29 cellular contexts compared by ENCODE assay signal in the genomic region with DNA sequence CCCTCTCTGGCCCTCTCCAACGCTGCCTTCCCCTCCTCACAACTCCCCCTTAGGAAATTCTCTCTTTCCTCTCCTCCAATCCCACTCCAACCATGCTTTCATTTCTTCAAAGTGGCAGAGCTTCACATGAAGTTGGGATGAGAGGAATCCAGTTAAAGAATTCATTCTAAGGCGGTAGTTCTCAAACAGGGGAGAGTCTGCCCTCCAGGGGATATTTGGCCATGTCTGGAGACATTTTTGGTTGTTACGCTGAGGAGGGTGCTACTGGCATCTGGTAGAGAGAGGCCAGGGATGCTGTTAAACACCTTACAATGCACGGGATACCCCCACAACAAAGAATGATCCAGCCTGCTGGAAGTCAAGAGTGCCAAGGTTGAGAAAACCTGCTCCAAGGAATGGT.
"Had no signal": no experiment of that assay in that cellular context is flagged by ENCODE, and none has a peak within 500 bp of the region (broad histone marks: within the 10 kb centered on the region; RNA-seq: fewer than 3 reads in every experiment).

No MANE protein-coding gene starts in this region.

- H3K27ac ChIP-seq: adrenal gland, body of pancreas, brain microvascular endothelial cell, breast epithelium, WERI-Rb-1 had no signal

- H3K27me3 ChIP-seq: body of pancreas, brain microvascular endothelial cell had no signal

- H3K4me3 ChIP-seq: adrenal gland, body of pancreas, breast epithelium had no signal

- DNase-seq: activated CD4-positive, alpha-beta memory T cell treated with anti-CD3 and anti-CD28 coated beads for 36 hours; activated CD4-positive, alpha-beta T cell treated with anti-CD3 and anti-CD28 coated beads for 1 hour; activated CD4-positive, alpha-beta T cell treated with anti-CD3 and anti-CD28 coated beads for 36 hours; activated CD4-positive, alpha-beta T cell treated with anti-CD3 and anti-CD28 coated beads for 48 hours; activated CD4-positive, alpha-beta T cell treated with anti-CD3 and anti-CD28 coated beads, Interleukin-2, amount 10 ng/mL, durations not matched to agents 7 days and 5 days; activated CD4-positive, CD25-positive, alpha-beta regulatory T cell; activated CD8-positive, alpha-beta memory T cell treated with anti-CD3 and anti-CD28 coated beads, Interleukin-2, amount 50 U/mL, for 4 hours; activated CD8-positive, alpha-beta T cell treated with anti-CD3 and anti-CD28 coated beads for 36 hours; activated effector memory CD4-positive, alpha-beta T cell treated with anti-CD3 and anti-CD28 coated beads, Interleukin-2, amount 50 U/mL, for 16 hours; activated gamma-delta T cell treated with Interleukin-2 at 50 U/mL for 16 hours; activated naive CD4-positive, alpha-beta T cell; activated naive CD4-positive, alpha-beta T cell treated with anti-CD3 and anti-CD28 coated beads for 36 hours; activated naive CD4-positive, alpha-beta T cell treated with anti-CD3 and anti-CD28 coated beads, Interleukin-2, amount 50 U/mL, for 16 hours; activated naive CD8-positive, alpha-beta T cell treated with anti-CD3 and anti-CD28 coated beads for 36 hours; activated T-cell treated with anti-CD3 and anti-CD28 coated beads for 4 hours; activated T-cell treated with anti-CD3 and anti-CD28 coated beads, Interleukin-2, amount 50 U/mL, for 1 hour; activated T-cell treated with anti-CD3 and anti-CD28 coated beads, Interleukin-2, amount 50 U/mL, for 4 hours; activated T-cell treated with anti-CD3 and anti-CD28 coated beads, Interleukin-2, amount 50 U/mL, for 72 hours; adrenal gland; amniotic stem cell; aorta; body of pancreas; brain microvascular endothelial cell; central memory CD4-positive, alpha-beta T cell; T-cell; T-helper 17 cell; T-helper 9 cell; WERI-Rb-1 had no signal

- H3K36me3 ChIP-seq: adrenal gland, brain microvascular endothelial cell, breast epithelium, WERI-Rb-1 had no signal

- H3K9me3 ChIP-seq: adrenal gland, body of pancreas, breast epithelium had no signal

- H3K4me1 ChIP-seq: adrenal gland, body of pancreas, breast epithelium had no signal
